7 cellular contexts compared by ENCODE assay signal in genomic region chr1:208093754-208094719, GRCh38.
A peak's percentile ranks its signal among the peaks of the same experiment; 100 is the strongest.
DNase-seq lines count a peak whose midpoint lies in the region; ATAC-seq and TF ChIP-seq lines count a peak whose summit lies in the region.

No MANE protein-coding gene starts in this region.

- intact Hi-C loops in left ventricle myocardium inferior (cut with micrococcal nuclease) (loop anchor here (5.0 kb wide), 1 partner anchor 72 kb away; no protein-coding TSS in a partner anchor), gastrocnemius medialis (cut with DNase I; ENCODE audit: low total_unique reads) (loop anchor here (1.0 kb wide), 1 partner anchor 73 kb away; no protein-coding TSS in a partner anchor)

- no peaks in the 10 kb centered on the region for H3K9me3 Mint-ChIP-seq in activated naive CD4-positive, alpha-beta T cell treated with anti-CD3 and anti-CD28 coated beads, Interleukin-2, amount 10 ng/mL, durations not matched to agents 7 days and 5 days

- no peaks in the 10 kb centered on the region for H3K27me3 Mint-ChIP-seq in activated naive CD4-positive, alpha-beta T cell treated with anti-CD3 and anti-CD28 coated beads, Interleukin-2, amount 10 ng/mL, durations not matched to agents 7 days and 5 days

- in situ Hi-C loops in gastrocnemius medialis (cut with MboI; ENCODE audit: low sequenced_read_pairs in 4 of 4), result no loop called here

- H3K27ac Mint-ChIP-seq in activated naive CD4-positive, alpha-beta T cell treated with anti-CD3 and anti-CD28 coated beads, Interleukin-2, amount 10 ng/mL, durations not matched to agents 7 days and 5 days, result no peak overlapping the region

- CTCF ChIA-PET in activated naive CD4-positive, alpha-beta T cell treated with anti-CD3 and anti-CD28 coated beads, Interleukin-2, amount 10 ng/mL, durations not matched to agents 7 days and 5 days (lab: Charles Lee), result interaction anchor here (0.7 to 6.6 kb wide), 24 partner anchors 8 to 100 kb away, joined by 3 to 136 read pairs (median 4); no protein-coding TSS in a partner anchor

- DNase-seq in RPMI7951 (ENCODE audit: low read depth) (peak; percentile 71), left ventricle myocardium inferior (peak; percentile 73), gastrocnemius medialis (peak; percentile 27 to 48)
- peak; percentile 78 for DNase-seq in activated naive CD4-positive, alpha-beta T cell treated with anti-CD3 and anti-CD28 coated beads, Interleukin-2, amount 10 ng/mL, durations not matched to agents 7 days and 5 days

- ATAC-seq in HG03342 (IDR thresholded peaks at IDR 0.05; ENCODE audit: unreplicated experiment), result peak; percentile 72
- peak in 1 of 2 donors; percentile 29 for ATAC-seq in gastrocnemius medialis
- no peak for ATAC-seq in HG03196 (IDR thresholded peaks at IDR 0.05; ENCODE audit: unreplicated experiment)

- no peaks in the 10 kb centered on the region for H3K4me1 Mint-ChIP-seq in activated naive CD4-positive, alpha-beta T cell treated with anti-CD3 and anti-CD28 coated beads, Interleukin-2, amount 10 ng/mL, durations not matched to agents 7 days and 5 days

- no peaks in the 10 kb centered on the region for H3K36me3 Mint-ChIP-seq in activated naive CD4-positive, alpha-beta T cell treated with anti-CD3 and anti-CD28 coated beads, Interleukin-2, amount 10 ng/mL, durations not matched to agents 7 days and 5 days

- H3K4me3 ChIP-seq in left ventricle myocardium inferior (no peak overlapping the region), gastrocnemius medialis (no peak overlapping the region)

- H3K4me1 ChIP-seq in left ventricle myocardium inferior, result peaks cover 21% of the 10 kb centered on the region
- peaks cover 16 to 18% of the 10 kb centered on the region in 2 donors for H3K4me1 ChIP-seq in gastrocnemius medialis

- TF ChIP-seq CTCF in GM12874 (IDR thresholded peaks at IDR 0.05; ENCODE audit: insufficient read depth, low read depth, low read length) (peak; percentile 87), left ventricle myocardium inferior (IDR thresholded peaks at IDR 0.05; ENCODE audit: borderline replicate concordance) (peak; percentile 84), gastrocnemius medialis (IDR thresholded peaks at IDR 0.05 in 4 of 5, conservative IDR thresholded peaks at IDR 0.05 in 1 of 5) (peak; percentile 47 to 67 (median 62))

- no peak for TF ChIP-seq POLR2A in gastrocnemius medialis (IDR thresholded peaks at IDR 0.05)

- H3K9me3 ChIP-seq in left ventricle myocardium inferior (replicated peaks), result no peaks in the 10 kb centered on the region
- H3K9me3 ChIP-seq in gastrocnemius medialis, result no peaks in the 10 kb centered on the region

- no peak overlapping the region for H3K4me3 Mint-ChIP-seq in activated naive CD4-positive, alpha-beta T cell treated with anti-CD3 and anti-CD28 coated beads, Interleukin-2, amount 10 ng/mL, durations not matched to agents 7 days and 5 days

- H3K27ac ChIP-seq in left ventricle myocardium inferior (replicated peaks) (no peak overlapping the region), gastrocnemius medialis (no peak overlapping the region)

- no peaks in the 10 kb centered on the region for H3K27me3 ChIP-seq in left ventricle myocardium inferior (ENCODE audit: low read depth)
- no peaks in the 10 kb centered on the region for H3K27me3 ChIP-seq in gastrocnemius medialis

- peaks cover 63% of the 10 kb centered on the region for H3K36me3 ChIP-seq in left ventricle myocardium inferior
- peaks cover 0 to 50% of the 10 kb centered on the region in 2 donors for H3K36me3 ChIP-seq in gastrocnemius medialis
